15 cellular contexts compared by ENCODE assay signal in the genomic region with DNA sequence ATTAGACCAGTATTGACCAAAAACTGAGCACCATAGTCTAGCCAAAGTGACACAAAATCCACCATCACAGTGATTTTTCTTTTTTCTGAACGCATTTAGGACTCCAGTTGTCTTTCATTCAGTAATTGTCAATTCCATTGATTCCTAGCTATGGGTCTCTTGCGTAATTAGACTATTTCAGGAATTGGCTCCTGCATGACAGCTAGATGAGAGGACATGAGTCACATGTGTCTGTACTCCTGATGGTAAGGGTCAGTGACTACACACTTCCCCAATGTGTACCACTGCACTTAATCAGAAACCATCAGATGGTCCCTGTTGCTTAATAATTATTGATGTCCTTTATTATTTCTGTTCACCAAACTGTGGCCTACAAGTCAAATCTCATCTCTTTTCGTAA.
DNase-seq lines count a peak whose midpoint lies in the region; ATAC-seq and TF ChIP-seq lines count a peak whose summit lies in the region.
"Had no signal": no experiment of that assay in that cellular context is flagged by ENCODE, and none has a peak within 500 bp of the region (broad histone marks: within the 10 kb centered on the region; RNA-seq: fewer than 3 reads in every experiment).

No MANE protein-coding gene starts in this region.

- no peak overlapping the region for H2BK120ac ChIP-seq in trophoblast cell (ENCODE audit: insufficient read depth, low read length, poor library complexity)

- H3K9ac ChIP-seq in PC-3 (ENCODE audit: low read length) = no peak overlapping the region
- H3K9ac ChIP-seq in trophoblast cell (ENCODE audit: low read length) = no peak overlapping the region
- H3K9ac ChIP-seq: BLaER1 treated with 17β-estradiol and CSF1 and Interleukin-3, amounts not matched to agents 10 nM and 100 nM had no signal

- CTCF ChIA-PET in PC-3 (lab: Charles Lee) = no interaction called here

- no peaks in the 10 kb centered on the region for H3K36me3 ChIP-seq in PC-3 (ENCODE audit: low read depth, low read length)
- H3K36me3 ChIP-seq in trophoblast cell (ENCODE audit: control insufficient read depth in 1 of 2, insufficient read depth in 2 of 2, low read length in 2 of 2) = no peaks in the 10 kb centered on the region
- H3K36me3 ChIP-seq in spleen = no peaks in the 10 kb centered on the region
- H3K36me3 ChIP-seq: BLaER1 treated with 17β-estradiol and CSF1 and Interleukin-3, amounts not matched to agents 10 nM and 100 nM had no signal

- H3K4me2 ChIP-seq in PC-3 (ENCODE audit: low read length) (no peak overlapping the region), trophoblast cell (ENCODE audit: low read length) (no peak overlapping the region)

- H2AFZ ChIP-seq in PC-3 (ENCODE audit: low read length) (no peak overlapping the region), trophoblast cell (ENCODE audit: insufficient read depth, low read length, poor library complexity) (no peak overlapping the region)

- H3K14ac ChIP-seq in trophoblast cell (ENCODE audit: low read length) = no peak overlapping the region

- H3K79me1 ChIP-seq in trophoblast cell (ENCODE audit: low read length) = no peaks in the 10 kb centered on the region

- H3K4ac ChIP-seq in trophoblast cell (ENCODE audit: low read depth, low read length) = no peak overlapping the region

- POLR2A ChIA-PET in PC-3 (lab: Charles Lee; ENCODE audit: unreplicated experiment) = no interaction called here

- H3K18ac ChIP-seq in trophoblast cell (ENCODE audit: low read length) = no peak overlapping the region

- H4K20me1 ChIP-seq in PC-3 (ENCODE audit: low read length) = no peaks in the 10 kb centered on the region
- H4K20me1 ChIP-seq: BLaER1 treated with 17β-estradiol and CSF1 and Interleukin-3, amounts not matched to agents 10 nM and 100 nM had no signal

- H3K9me3 ChIP-seq in PC-3 (ENCODE audit: low read length) (no peaks in the 10 kb centered on the region), trophoblast cell (ENCODE audit: insufficient read depth, low read depth, low read length) (no peaks in the 10 kb centered on the region), spleen (peaks cover 0 to 21% (median 8%) of the 10 kb centered on the region in 8 donors)
- H3K9me3 ChIP-seq: BLaER1 treated with 17β-estradiol and CSF1 and Interleukin-3, amounts not matched to agents 10 nM and 100 nM had no signal

- no peak overlapping the region for H4K8ac ChIP-seq in trophoblast cell (ENCODE audit: low read depth, low read length)

- no CpG with 5 or more reads among the region's 3 CpGs for WGBS in trophoblast cell (ENCODE audit: extremely low coverage, insufficient coverage, insufficient read length)
- 86 to 97% (median 90%) methylated on average over 3 of the region's 3 CpGs for WGBS in spleen, 5 donors

- TF ChIP-seq CTCF in PC-3 (conservative IDR thresholded peaks at IDR 0.05; ENCODE audit: low read depth, low read length) = no peak
- no peak for TF ChIP-seq CTCF in epithelial cell of esophagus (IDR thresholded peaks at IDR 0.05; ENCODE audit: insufficient read depth, low read depth, low read length, missing control alignments)
- TF ChIP-seq CTCF in spleen (IDR thresholded peaks at IDR 0.05 in 8 of 11, conservative IDR thresholded peaks at IDR 0.05 in 3 of 11) = no peak

- peak; percentile 13 for DNase-seq in ACHN
- DNase-seq in PC-3 = peak; percentile 2
- DNase-seq in epithelial cell of esophagus (ENCODE audit: low read depth) = peak; percentile 67
- DNase-seq in trophoblast cell = peak; percentile 53 to 92
- DNase-seq in spleen = no peak
- no peak for DNase-seq in NCI-H510A (lab: John Stamatoyannopoulos, UW)
- DNase-seq: CD4-positive, CD25-positive, alpha-beta regulatory T cell; DMS53; GF-D8; H7 had no signal

- H3K4me3 ChIP-seq in PC-3 (ENCODE audit: low read length) (no peak overlapping the region), epithelial cell of esophagus (ENCODE audit: low read length) (no peak overlapping the region), trophoblast cell (ENCODE audit: low read depth, low read length) (no peak overlapping the region), spleen (no peak overlapping the region)
- H3K4me3 ChIP-seq: BLaER1 treated with 17β-estradiol and CSF1 and Interleukin-3, amounts not matched to agents 10 nM and 100 nM had no signal

- H2BK5ac ChIP-seq in trophoblast cell (ENCODE audit: low read depth, low read length, poor library complexity) = no peak overlapping the region

- in situ Hi-C loops in ACHN (cut with HindIII; ENCODE audit: low pct_ligation_motif_present, low pct_unique_long_range_greater_than_20kb, low sequenced_read_pairs) = no loop called here

- H3K9me2 ChIP-seq in PC-3 (replicated peaks; ENCODE audit: low read length) = no peaks in the 10 kb centered on the region

- H3K79me2 ChIP-seq in PC-3 (ENCODE audit: low read length) (no peaks in the 10 kb centered on the region), trophoblast cell (ENCODE audit: control insufficient read depth, insufficient read depth, low read length, poor library complexity) (no peaks in the 10 kb centered on the region)

- intact Hi-C loops in PC-3 (cut with micrococcal nuclease) (no loop called here), spleen (cut with DNase I; ENCODE audit: low total_unique reads) (no loop called here)

- TF ChIP-seq POLR2A in spleen (IDR thresholded peaks at IDR 0.05) = no peak

- ATAC-seq in PC-3 (no peak), GM21390 (IDR thresholded peaks at IDR 0.05; ENCODE audit: unreplicated experiment) (no peak), HG02798 (IDR thresholded peaks at IDR 0.05; ENCODE audit: poor library complexity, unreplicated experiment) (no peak)

- no peak overlapping the region for H4K91ac ChIP-seq in trophoblast cell (ENCODE audit: low read depth, low read length)

- H2AK5ac ChIP-seq in trophoblast cell (ENCODE audit: low read length) = no peak overlapping the region

- no peaks in the 10 kb centered on the region for H3F3A ChIP-seq in PC-3 (ENCODE audit: low read length, unreplicated experiment)

- no TSS peak for BruUV-seq in PC-3 (replicated peaks; lab: Mats Ljungman, UMichigan)

- H2BK12ac ChIP-seq in trophoblast cell (ENCODE audit: low read length) = no peak overlapping the region

- no peak overlapping the region for H4K12ac ChIP-seq in trophoblast cell (ENCODE audit: low read depth, low read length)

- H3K27me3 ChIP-seq in PC-3 (ENCODE audit: low read length) (no peaks in the 10 kb centered on the region), trophoblast cell (ENCODE audit: insufficient read depth, low read length) (no peaks in the 10 kb centered on the region), spleen (replicated peaks in 1 of 7) (no peaks in the 10 kb centered on the region)
- H3K27me3 ChIP-seq: BLaER1 treated with 17β-estradiol and CSF1 and Interleukin-3, amounts not matched to agents 10 nM and 100 nM had no signal

- H3K4me1 ChIP-seq in PC-3 (ENCODE audit: insufficient read depth, low read length) = no peaks in the 10 kb centered on the region
- no peaks in the 10 kb centered on the region for H3K4me1 ChIP-seq in trophoblast cell (ENCODE audit: control insufficient read depth in 1 of 2, insufficient read depth in 2 of 2, low read length in 2 of 2)
- no peaks in the 10 kb centered on the region for H3K4me1 ChIP-seq in spleen

- H3K23ac ChIP-seq in trophoblast cell (ENCODE audit: low read length) = no peak overlapping the region

- no peak overlapping the region for H3K27ac ChIP-seq in PC-3 (ENCODE audit: low read length)
- no peak overlapping the region for H3K27ac ChIP-seq in trophoblast cell (ENCODE audit: low read depth, low read length)
- no peak overlapping the region for H3K27ac ChIP-seq in spleen
- H3K27ac ChIP-seq: 22Rv1, HL-60 had no signal

Comparison
In these comparisons a context has a peak if more than half of its experiments do, and no peak if none do; other contexts are left out.
1. DNase-seq: peak in ACHN (single experiment), PC-3 (single experiment), epithelial cell of esophagus (single experiment) and trophoblast cell (2 of 2); none in spleen (single experiment) and NCI-H510A (single experiment).